ENCODE assay signal across 8 cellular contexts in the genomic region with DNA sequence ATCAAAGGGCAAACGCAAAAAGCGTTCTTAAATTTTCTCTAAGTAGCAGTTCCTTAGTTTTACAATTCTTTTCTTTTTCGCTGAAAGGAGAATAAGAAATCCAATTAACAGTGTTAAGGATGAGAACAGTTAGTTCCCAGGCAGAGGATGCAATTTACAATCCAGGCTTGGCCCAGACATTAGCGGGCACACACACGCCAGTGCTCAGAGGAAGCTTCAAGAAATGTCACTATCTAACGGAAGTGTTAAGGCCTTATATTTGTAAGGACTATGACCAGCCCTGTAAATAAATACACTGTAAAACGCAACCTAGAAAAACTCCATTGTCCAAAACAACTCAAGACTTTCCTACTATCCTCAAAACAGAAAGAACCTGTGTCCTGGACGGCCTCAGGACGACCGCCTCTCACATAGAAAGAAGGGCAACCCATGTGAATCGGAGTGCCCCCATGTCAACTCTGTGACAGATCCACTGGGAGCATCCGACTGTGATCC. TPM values are rescaled to one million over a fixed set of nuclear protein-coding genes. Genes with fewer than 3 reads are reported as not detected.
DNase-seq lines count a peak whose midpoint lies in the region; ATAC-seq and TF ChIP-seq lines count a peak whose summit lies in the region.

No MANE protein-coding gene starts in this region.

- no peaks in the 10 kb centered on the region for H3K36me3 ChIP-seq in OCI-LY1 (ENCODE audit: insufficient read depth, low read length)
- no peaks in the 10 kb centered on the region for H3K36me3 ChIP-seq in ectodermal cell (ENCODE audit: control insufficient read depth, insufficient read depth, low read length)
- H3K36me3 ChIP-seq in naive thymus-derived CD4-positive, alpha-beta T cell (ENCODE audit: control insufficient read depth in 2 of 3, insufficient read depth in 3 of 3, low read length in 3 of 3) = peaks cover 0 to 8% (median 0%) of the 10 kb centered on the region in 3 experiments

- H3K9me3 ChIP-seq in OCI-LY1 (ENCODE audit: low read length) = no peaks in the 10 kb centered on the region
- H3K9me3 ChIP-seq in ectodermal cell (ENCODE audit: control insufficient read depth, low read length) = no peaks in the 10 kb centered on the region
- no peaks in the 10 kb centered on the region for H3K9me3 ChIP-seq in naive thymus-derived CD4-positive, alpha-beta T cell (ENCODE audit: control insufficient read depth in 2 of 3, low read length in 3 of 3)

- H3K79me2 ChIP-seq in OCI-LY1 (ENCODE audit: insufficient read depth, low read length) = peaks cover 54% of the 10 kb centered on the region

- H3K36me3 Mint-ChIP-seq in naive thymus-derived CD4-positive, alpha-beta T cell = peaks cover 0 to 2% (median 0%) of the 10 kb centered on the region in 5 donors

- DNase-seq in NCI-H1105 treated with DMSO at 0.1 percent for 48 hours (lab: John Stamatoyannopoulos, UW) (peak; percentile 38), NCI-H1105 (lab: John Stamatoyannopoulos, UW) (no peak), NCI-H2171 treated with DMSO at 0.1 percent for 48 hours (lab: John Stamatoyannopoulos, UW) (no peak)
- DNase-seq in naive thymus-derived CD4-positive, alpha-beta T cell = peak in 3 of 9 donors; percentile 2 to 6 (median 4)

- ATAC-seq in naive thymus-derived CD4-positive, alpha-beta T cell = no peak
- ATAC-seq in HG03159 (IDR thresholded peaks at IDR 0.05; ENCODE audit: unreplicated experiment) (no peak), HG02970 (IDR thresholded peaks at IDR 0.05; ENCODE audit: low FRiP score, unreplicated experiment) (no peak)

- no peaks in the 10 kb centered on the region for H3K9me2 ChIP-seq in OCI-LY1 (ENCODE audit: low read depth, low read length)

- peak overlapping the region; percentile 76 for H3K4me3 ChIP-seq in OCI-LY1 (ENCODE audit: low read depth, low read length, poor library complexity, severe bottlenecking)
- peak overlapping the region; percentile 84 for H3K4me3 ChIP-seq in ectodermal cell (ENCODE audit: insufficient read depth, low read depth, low read length)
- H3K4me3 ChIP-seq in naive thymus-derived CD4-positive, alpha-beta T cell (ENCODE audit: low read length) = peak overlapping the region; percentile 91

- no peaks in the 10 kb centered on the region for H3K27me3 Mint-ChIP-seq in naive thymus-derived CD4-positive, alpha-beta T cell

- no peak overlapping the region for H2AFZ ChIP-seq in OCI-LY1 (ENCODE audit: low read length)

- no peaks in the 10 kb centered on the region for H3F3A ChIP-seq in OCI-LY1 (ENCODE audit: insufficient read depth, low read length)

- CTCF ChIA-PET in naive thymus-derived CD4-positive, alpha-beta T cell (lab: Charles Lee) = interaction anchor here (1.2 kb wide), 1 partner anchor 21 kb away, joined by 3 read pairs; no protein-coding TSS in a partner anchor

- H3K4me1 Mint-ChIP-seq in naive thymus-derived CD4-positive, alpha-beta T cell = peaks cover 31 to 74% (median 61%) of the 10 kb centered on the region in 7 donors

- POLR2A ChIA-PET in naive thymus-derived CD4-positive, alpha-beta T cell (lab: Charles Lee) = interaction anchor here (0.6 to 3.2 kb wide), 9 partner anchors 18 to 109 kb away, joined by 3 to 18 read pairs (median 3); partner anchors contain the start of gene PPP1R2

- intact Hi-C loops in naive thymus-derived CD4-positive, alpha-beta T cell (cut with micrococcal nuclease) = loop anchor here (5.0 to 10.0 kb wide), 7 partner anchors 34 to 991 kb away; partner anchors contain the start of genes FAM43A (in 1 of the 2), TNK2 (in 1 of the 2) and UBXN7 (in 1 of the 2)

- H3K27ac Mint-ChIP-seq in naive thymus-derived CD4-positive, alpha-beta T cell = peak overlapping the region; percentile 84 to 95 (median 91)

- no peak for TF ChIP-seq CTCF in OCI-LY1 (IDR thresholded peaks at IDR 0.05; ENCODE audit: low read length)

- no peaks in the 10 kb centered on the region for H3K27me3 ChIP-seq in OCI-LY1 (ENCODE audit: insufficient read depth, low read length)
- H3K27me3 ChIP-seq in ectodermal cell (ENCODE audit: control insufficient read depth, insufficient read depth, low read length, poor library complexity, severe bottlenecking) = no peaks in the 10 kb centered on the region
- H3K27me3 ChIP-seq in naive thymus-derived CD4-positive, alpha-beta T cell (ENCODE audit: control insufficient read depth in 2 of 2, insufficient read depth in 2 of 2, low read length in 2 of 2) = no peaks in the 10 kb centered on the region

- no peaks in the 10 kb centered on the region for H3K9me3 Mint-ChIP-seq in naive thymus-derived CD4-positive, alpha-beta T cell

- H3K4me1 ChIP-seq in OCI-LY1 (ENCODE audit: insufficient read depth, low read length, severe bottlenecking) (peaks cover 52% of the 10 kb centered on the region), ectodermal cell (ENCODE audit: control insufficient read depth, insufficient read depth, low read length) (peaks cover 5% of the 10 kb centered on the region)
- H3K4me1 ChIP-seq in naive thymus-derived CD4-positive, alpha-beta T cell (ENCODE audit: control insufficient read depth in 2 of 2, insufficient read depth in 2 of 2, low read length in 2 of 2) = peaks cover 24 to 38% of the 10 kb centered on the region in 2 donors

- peak overlapping the region; percentile 77 for H3K9ac ChIP-seq in OCI-LY1 (ENCODE audit: low read length)

- WGBS in ectodermal cell, 2 experiments = 25 to 31% methylated on average over 12 of the region's 12 CpGs

- H3K27ac ChIP-seq in OCI-LY1 (ENCODE audit: low read depth, low read length, poor library complexity, severe bottlenecking) = peak overlapping the region; percentile 87
- no peak overlapping the region for H3K27ac ChIP-seq in ectodermal cell (ENCODE audit: insufficient read depth, low read depth, low read length, poor library complexity, severe bottlenecking)
- H3K27ac ChIP-seq in naive thymus-derived CD4-positive, alpha-beta T cell (ENCODE audit: low read depth, low read length) = peak overlapping the region; percentile 87

- peak overlapping the region; percentile 89 for H3K4me2 ChIP-seq in OCI-LY1 (ENCODE audit: low read length)

- H4K20me1 ChIP-seq in OCI-LY1 (ENCODE audit: insufficient read depth, low read length) = no peaks in the 10 kb centered on the region

- H3K4me3 Mint-ChIP-seq in naive thymus-derived CD4-positive, alpha-beta T cell = peak overlapping the region; percentile 94 to 98 (median 96)

RNA-seq across cellular contexts. Expression of gene ACAP2, which starts 1.3 kb away (rescaled TPM):
- 28.7 TPM for polyA plus RNA-seq in ectodermal cell (2013, experiment 1 of 4)
- 28.4 TPM for polyA plus RNA-seq in ectodermal cell (2013, experiment 2 of 4)
- polyA plus RNA-seq in ectodermal cell (2013, experiment 3 of 4) = 27.7 TPM
- 27.8 TPM for polyA plus RNA-seq in ectodermal cell (2013, experiment 4 of 4)
- total RNA-seq in naive thymus-derived CD4-positive, alpha-beta T cell = 100 to 1,000 TPM in 1 of 5 experiments, 10 to 100 TPM in 4; 68.1 to 111 (median 74.2) TPM
- 10 to 100 TPM; 40.1 to 45.7 TPM for polyA plus RNA-seq in naive thymus-derived CD4-positive, alpha-beta T cell
